26 cellular contexts compared by ENCODE assay signal in genomic region chr16:58444265-58444664, GRCh38.
"Had no signal": no experiment of that assay in that cellular context is flagged by ENCODE, and none has a peak within 500 bp of the region (broad histone marks: within the 10 kb centered on the region; RNA-seq: fewer than 3 reads in every experiment).

No MANE protein-coding gene starts in this region.

- H3K27ac Mint-ChIP-seq: activated CD4-positive, alpha-beta memory T cell treated with anti-CD3 and anti-CD28 coated beads, Interleukin-2, amount 10 ng/mL, durations not matched to agents 7 days and 5 days; activated CD4-positive, alpha-beta T cell treated with anti-CD3 and anti-CD28 coated beads, Interleukin-2, amount 10 ng/mL, durations not matched to agents 7 days and 5 days; activated naive CD4-positive, alpha-beta T cell treated with anti-CD3 and anti-CD28 coated beads, Interleukin-2, amount 10 ng/mL, durations not matched to agents 7 days and 5 days; activated naive CD4-positive, alpha-beta T cell treated with anti-CD3 and anti-CD28 coated beads, Interleukin-2, amount 50 U/mL, for 72 hours; activated naive CD8-positive, alpha-beta T cell treated with anti-CD3 and anti-CD28 coated beads, Interleukin-2, amount 10 ng/mL, durations not matched to agents 7 days and 5 days; activated T-cell treated with anti-CD3 and anti-CD28 coated beads, Interleukin-2, amount 50 U/mL, for 24 hours; activated T-cell treated with anti-CD3 and anti-CD28 coated beads, Interleukin-2, amount 50 U/mL, for 72 hours had no signal

- H3K4me1 ChIP-seq: body of pancreas, colonic mucosa had no signal

- ATAC-seq: activated naive CD4-positive, alpha-beta T cell treated with anti-CD3 and anti-CD28 coated beads, Interleukin-2, amount 50 U/mL, for 72 hours; activated T-cell treated with anti-CD3 and anti-CD28 coated beads, Interleukin-2, amount 50 U/mL, for 72 hours; body of pancreas had no signal

- H3K27ac ChIP-seq: body of pancreas, colonic mucosa, epithelial cell of prostate, esophagus muscularis mucosa had no signal

- H3K4me3 ChIP-seq: body of pancreas, colonic mucosa, esophagus muscularis mucosa had no signal

- H3K27me3 ChIP-seq: body of pancreas, colonic mucosa had no signal

- H3K4me3 Mint-ChIP-seq: activated CD4-positive, alpha-beta memory T cell treated with anti-CD3 and anti-CD28 coated beads, Interleukin-2, amount 10 ng/mL, durations not matched to agents 7 days and 5 days; activated CD4-positive, alpha-beta T cell treated with anti-CD3 and anti-CD28 coated beads, Interleukin-2, amount 10 ng/mL, durations not matched to agents 7 days and 5 days; activated naive CD4-positive, alpha-beta T cell treated with anti-CD3 and anti-CD28 coated beads, Interleukin-2, amount 10 ng/mL, durations not matched to agents 7 days and 5 days; activated naive CD8-positive, alpha-beta T cell treated with anti-CD3 and anti-CD28 coated beads, Interleukin-2, amount 10 ng/mL, durations not matched to agents 7 days and 5 days; activated T-cell treated with anti-CD3 and anti-CD28 coated beads, Interleukin-2, amount 50 U/mL, for 24 hours; activated T-cell treated with anti-CD3 and anti-CD28 coated beads, Interleukin-2, amount 50 U/mL, for 72 hours had no signal

- H3K36me3 Mint-ChIP-seq: activated naive CD4-positive, alpha-beta T cell treated with anti-CD3 and anti-CD28 coated beads, Interleukin-2, amount 10 ng/mL, durations not matched to agents 7 days and 5 days; activated naive CD4-positive, alpha-beta T cell treated with anti-CD3 and anti-CD28 coated beads, Interleukin-2, amount 50 U/mL, for 72 hours; activated naive CD8-positive, alpha-beta T cell treated with anti-CD3 and anti-CD28 coated beads, Interleukin-2, amount 10 ng/mL, durations not matched to agents 7 days and 5 days had no signal

- H3K36me3 ChIP-seq: colonic mucosa, esophagus muscularis mucosa had no signal

- H3K9me3 ChIP-seq: body of pancreas, colonic mucosa, esophagus muscularis mucosa had no signal

- H3K9me3 Mint-ChIP-seq: activated CD4-positive, alpha-beta memory T cell treated with anti-CD3 and anti-CD28 coated beads, Interleukin-2, amount 10 ng/mL, durations not matched to agents 7 days and 5 days; activated CD4-positive, alpha-beta T cell treated with anti-CD3 and anti-CD28 coated beads, Interleukin-2, amount 10 ng/mL, durations not matched to agents 7 days and 5 days; activated naive CD4-positive, alpha-beta T cell treated with anti-CD3 and anti-CD28 coated beads, Interleukin-2, amount 10 ng/mL, durations not matched to agents 7 days and 5 days; activated naive CD4-positive, alpha-beta T cell treated with anti-CD3 and anti-CD28 coated beads, Interleukin-2, amount 50 U/mL, for 72 hours; activated naive CD8-positive, alpha-beta T cell treated with anti-CD3 and anti-CD28 coated beads, Interleukin-2, amount 10 ng/mL, durations not matched to agents 7 days and 5 days; activated T-cell treated with anti-CD3 and anti-CD28 coated beads, Interleukin-2, amount 50 U/mL, for 24 hours; activated T-cell treated with anti-CD3 and anti-CD28 coated beads, Interleukin-2, amount 50 U/mL, for 72 hours had no signal

- DNase-seq: activated CD4-positive, alpha-beta memory T cell treated with anti-CD3 and anti-CD28 coated beads, Interleukin-2, amount 10 ng/mL, durations not matched to agents 7 days and 5 days; activated CD4-positive, alpha-beta T cell treated with anti-CD3 and anti-CD28 coated beads for 1 hour; activated CD4-positive, alpha-beta T cell treated with anti-CD3 and anti-CD28 coated beads for 4 hours; activated CD4-positive, alpha-beta T cell treated with anti-CD3 and anti-CD28 coated beads, Interleukin-2, amount 10 ng/mL, durations not matched to agents 7 days and 5 days; activated CD4-positive, alpha-beta T cell treated with anti-CD3 and anti-CD28 coated beads, Interleukin-2, amount 50 U/mL, for 4 hours; activated CD4-positive, CD25-positive, alpha-beta regulatory T cell; activated CD8-positive, alpha-beta memory T cell treated with anti-CD3 and anti-CD28 coated beads, Interleukin-2, amount 50 U/mL, for 48 hours; activated gamma-delta T cell; activated naive CD4-positive, alpha-beta T cell; activated naive CD4-positive, alpha-beta T cell treated with anti-CD3 and anti-CD28 coated beads, Interleukin-2, amount 10 ng/mL, durations not matched to agents 7 days and 5 days; activated naive CD8-positive, alpha-beta T cell treated with anti-CD3 and anti-CD28 coated beads, Interleukin-2, amount 10 ng/mL, durations not matched to agents 7 days and 5 days; activated T-cell treated with anti-CD3 and anti-CD28 coated beads for 4 hours; activated T-cell treated with anti-CD3 and anti-CD28 coated beads, Interleukin-2, amount 50 U/mL, for 24 hours; activated T-cell treated with anti-CD3 and anti-CD28 coated beads, Interleukin-2, amount 50 U/mL, for 72 hours; amniotic stem cell; anterior cingulate cortex; body of pancreas; caudate nucleus; colonic mucosa; effector CD8-positive, alpha-beta T cell; foreskin fibroblast; head of caudate nucleus; T-helper 2 cell had no signal

- H3K4me1 Mint-ChIP-seq: activated naive CD4-positive, alpha-beta T cell treated with anti-CD3 and anti-CD28 coated beads, Interleukin-2, amount 10 ng/mL, durations not matched to agents 7 days and 5 days; activated naive CD8-positive, alpha-beta T cell treated with anti-CD3 and anti-CD28 coated beads, Interleukin-2, amount 10 ng/mL, durations not matched to agents 7 days and 5 days had no signal
